2 cellular contexts compared by ENCODE assay signal in genomic region chr19:897442-898039, GRCh38.
TF ChIP-seq lines count a peak whose summit lies in the region.

No MANE protein-coding gene starts in this region.

TF ChIP-seq in GM23338, 12 proteins besides CTCF, POLR2A, EP300 and RAD21:
- TF ChIP-seq ZNF331 (CRISPR knock-in tag; IDR thresholded peaks at IDR 0.05; ENCODE audit: low read depth) (no peak), NANOG (IDR thresholded peaks at IDR 0.05; ENCODE audit: borderline replicate concordance) (no peak), POLR2AphosphoS5 (IDR thresholded peaks at IDR 0.05; ENCODE audit: low read depth) (no peak), REST (IDR thresholded peaks at IDR 0.05; ENCODE audit: unreplicated experiment) (no peak), CREB1 (CRISPR knock-in tag; IDR thresholded peaks at IDR 0.05; ENCODE audit: low read depth) (no peak), STAT1 (IDR thresholded peaks at IDR 0.05; ENCODE audit: unreplicated experiment) (no peak), JUNB (IDR thresholded peaks at IDR 0.05; ENCODE audit: unreplicated experiment) (no peak), ZNF462 (CRISPR knock-in tag; IDR thresholded peaks at IDR 0.05) (no peak), EZH2phosphoT487 (IDR thresholded peaks at IDR 0.05; ENCODE audit: unreplicated experiment) (no peak), ZNF114 (CRISPR knock-in tag; IDR thresholded peaks at IDR 0.05) (no peak), EZH2 (IDR thresholded peaks at IDR 0.05; ENCODE audit: low read depth, unreplicated experiment) (no peak)
- TF ChIP-seq, protein P1, sequence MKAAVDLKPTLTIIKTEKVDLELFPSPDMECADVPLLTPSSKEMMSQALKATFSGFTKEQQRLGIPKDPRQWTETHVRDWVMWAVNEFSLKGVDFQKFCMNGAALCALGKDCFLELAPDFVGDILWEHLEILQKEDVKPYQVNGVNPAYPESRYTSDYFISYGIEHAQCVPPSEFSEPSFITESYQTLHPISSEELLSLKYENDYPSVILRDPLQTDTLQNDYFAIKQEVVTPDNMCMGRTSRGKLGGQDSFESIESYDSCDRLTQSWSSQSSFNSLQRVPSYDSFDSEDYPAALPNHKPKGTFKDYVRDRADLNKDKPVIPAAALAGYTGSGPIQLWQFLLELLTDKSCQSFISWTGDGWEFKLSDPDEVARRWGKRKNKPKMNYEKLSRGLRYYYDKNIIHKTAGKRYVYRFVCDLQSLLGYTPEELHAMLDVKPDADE (IDR thresholded peaks at IDR 0.05): no peak

TF ChIP-seq in K562, 482 proteins besides CTCF, POLR2A, EP300 and RAD21:
- TF ChIP-seq ZNF444 (CRISPR knock-in tag; IDR thresholded peaks at IDR 0.05): no peak
- TF ChIP-seq CC2D1A (IDR thresholded peaks at IDR 0.05): no peak
- no peak for TF ChIP-seq ZBTB9 (CRISPR knock-in tag; IDR thresholded peaks at IDR 0.05)
- no peak for TF ChIP-seq YY1 (IDR thresholded peaks at IDR 0.05; ENCODE audit: borderline replicate concordance in 1 of 3, control insufficient read depth in 1 of 3, extremely low read depth in 1 of 3, insufficient read depth in 3 of 3, insufficient read length in 1 of 3, insufficient replicate concordance in 2 of 3, low read depth in 1 of 3, low read length in 2 of 3)
- peak; percentile 70 for TF ChIP-seq POLR2G (IDR thresholded peaks at IDR 0.05; ENCODE audit: low read depth, low read length)
- TF ChIP-seq TBL1XR1 (IDR thresholded peaks at IDR 0.05; ENCODE audit: low read length in 2 of 2): no peak
- TF ChIP-seq SMAD4 (CRISPR knock-in tag; conservative IDR thresholded peaks at IDR 0.05): no peak
- TF ChIP-seq ZNF561 (CRISPR knock-in tag; conservative IDR thresholded peaks at IDR 0.05): no peak
- TF ChIP-seq ZBTB33 (CRISPR knock-in tag; IDR thresholded peaks at IDR 0.05): peak; percentile 47
- TF ChIP-seq, protein P2, sequence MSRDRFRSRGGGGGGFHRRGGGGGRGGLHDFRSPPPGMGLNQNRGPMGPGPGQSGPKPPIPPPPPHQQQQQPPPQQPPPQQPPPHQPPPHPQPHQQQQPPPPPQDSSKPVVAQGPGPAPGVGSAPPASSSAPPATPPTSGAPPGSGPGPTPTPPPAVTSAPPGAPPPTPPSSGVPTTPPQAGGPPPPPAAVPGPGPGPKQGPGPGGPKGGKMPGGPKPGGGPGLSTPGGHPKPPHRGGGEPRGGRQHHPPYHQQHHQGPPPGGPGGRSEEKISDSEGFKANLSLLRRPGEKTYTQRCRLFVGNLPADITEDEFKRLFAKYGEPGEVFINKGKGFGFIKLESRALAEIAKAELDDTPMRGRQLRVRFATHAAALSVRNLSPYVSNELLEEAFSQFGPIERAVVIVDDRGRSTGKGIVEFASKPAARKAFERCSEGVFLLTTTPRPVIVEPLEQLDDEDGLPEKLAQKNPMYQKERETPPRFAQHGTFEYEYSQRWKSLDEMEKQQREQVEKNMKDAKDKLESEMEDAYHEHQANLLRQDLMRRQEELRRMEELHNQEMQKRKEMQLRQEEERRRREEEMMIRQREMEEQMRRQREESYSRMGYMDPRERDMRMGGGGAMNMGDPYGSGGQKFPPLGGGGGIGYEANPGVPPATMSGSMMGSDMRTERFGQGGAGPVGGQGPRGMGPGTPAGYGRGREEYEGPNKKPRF (IDR thresholded peaks at IDR 0.05; ENCODE audit: low read depth, low read length): no peak
- peak; percentile 60 for TF ChIP-seq RBM22 (IDR thresholded peaks at IDR 0.05; ENCODE audit: low read depth, low read length, poor library complexity, severe bottlenecking)
- TF ChIP-seq ZNF551 (CRISPR knock-in tag; IDR thresholded peaks at IDR 0.05): no peak
- peak; percentile 61 for TF ChIP-seq RBFOX2 (IDR thresholded peaks at IDR 0.05; ENCODE audit: low read depth, low read length)
- no peak for TF ChIP-seq XRCC4 (IDR thresholded peaks at IDR 0.05; ENCODE audit: extremely low read depth, insufficient read depth, insufficient read length)
- no peak for TF ChIP-seq TFAM (CRISPR knock-in tag; conservative IDR thresholded peaks at IDR 0.05)
